In genomic region chr9:6905850-6906375, GRCh38 we compare ENCODE assay signal across 19 cellular contexts.
"Had no signal": no experiment of that assay in that cellular context is flagged by ENCODE, and none has a peak within 500 bp of the region (broad histone marks: within the 10 kb centered on the region; RNA-seq: fewer than 3 reads in every experiment).

No MANE protein-coding gene starts in this region.

- H3K9me3 Mint-ChIP-seq: dendritic cell treated with granulocyte-macrophage colony-stimulating factor and Interleukin-4, amounts not matched to agents 40 ng/mL and 50 ng/mL, for 4 days; effector memory CD8-positive, alpha-beta T cell; immature natural killer cell; natural killer cell treated with Interleukin-12 subunit alpha and Interleukin-12 subunit beta and Interleukin-15 and Interleukin-18, amount 100 ng/mL, for 72 hours; neural progenitor cell had no signal

- H3K4me3 ChIP-seq: left ventricle myocardium inferior, lung, neural progenitor cell, ovary, right atrium auricular region, testis, tibial nerve had no signal

- H3K9ac ChIP-seq: neural progenitor cell had no signal

- H3K4me2 ChIP-seq: neural progenitor cell had no signal

- H3K9me3 ChIP-seq: left ventricle myocardium inferior, ovary, right atrium auricular region, testis, tibial nerve had no signal

- H3K4me3 Mint-ChIP-seq: dendritic cell treated with granulocyte-macrophage colony-stimulating factor and Interleukin-4, amounts not matched to agents 40 ng/mL and 50 ng/mL, for 4 days; effector memory CD8-positive, alpha-beta T cell; immature natural killer cell; natural killer cell treated with Interleukin-12 subunit alpha and Interleukin-12 subunit beta and Interleukin-15 and Interleukin-18, amount 100 ng/mL, for 72 hours; neural progenitor cell had no signal

- H3K36me3 ChIP-seq: left ventricle myocardium inferior, neural progenitor cell, ovary, right atrium auricular region, tibial nerve had no signal

- DNase-seq: effector memory CD8-positive, alpha-beta T cell; erythroblast; foreskin keratinocyte; immature natural killer cell; left ventricle myocardium inferior; mesenchymal stem cell; midbrain; nucleus accumbens; ovary; small intestine; stimulated activated CD4-positive, alpha-beta T cell treated with anti-CD3 and anti-CD28 coated beads, Interleukin-2, amount 100 ng/mL, for 48 hours; stimulated activated naive CD4-positive, alpha-beta T cell treated with Interleukin-2 at 50 U/mL for 16 hours; testis had no signal

- H3K27ac Mint-ChIP-seq: dendritic cell treated with granulocyte-macrophage colony-stimulating factor and Interleukin-4, amounts not matched to agents 40 ng/mL and 50 ng/mL, for 4 days; natural killer cell treated with Interleukin-12 subunit alpha and Interleukin-12 subunit beta and Interleukin-15 and Interleukin-18, amount 100 ng/mL, for 72 hours; neural progenitor cell had no signal

- H3K36me3 Mint-ChIP-seq: immature natural killer cell; natural killer cell treated with Interleukin-12 subunit alpha and Interleukin-12 subunit beta and Interleukin-15 and Interleukin-18, amount 100 ng/mL, for 72 hours; neural progenitor cell had no signal

- ATAC-seq: effector memory CD8-positive, alpha-beta T cell; foreskin keratinocyte; natural killer cell treated with Interleukin-12 subunit alpha and Interleukin-12 subunit beta and Interleukin-15 and Interleukin-18, amount 100 ng/mL, for 72 hours had no signal

- H3K27ac ChIP-seq: foreskin keratinocyte, left ventricle myocardium inferior, neural progenitor cell, ovary, right atrium auricular region, testis, tibial nerve had no signal

- H3K4me1 ChIP-seq: foreskin keratinocyte, neural progenitor cell, right atrium auricular region, testis had no signal

- H3K27me3 ChIP-seq: foreskin keratinocyte, neural progenitor cell, ovary, right atrium auricular region, testis, tibial nerve had no signal

- H2AFZ ChIP-seq: neural progenitor cell had no signal

- H3K27me3 Mint-ChIP-seq: dendritic cell treated with granulocyte-macrophage colony-stimulating factor and Interleukin-4, amounts not matched to agents 40 ng/mL and 50 ng/mL, for 4 days; effector memory CD8-positive, alpha-beta T cell; natural killer cell treated with Interleukin-12 subunit alpha and Interleukin-12 subunit beta and Interleukin-15 and Interleukin-18, amount 100 ng/mL, for 72 hours had no signal
